ENCODE assay signal across 8 cellular contexts in genomic region chr1:27527857-27528700, GRCh38. TPM values are rescaled to one million over a fixed set of nuclear protein-coding genes. Genes with fewer than 3 reads are reported as not detected.
DNase-seq lines count a peak whose midpoint lies in the region; ATAC-seq and TF ChIP-seq lines count a peak whose summit lies in the region.

No MANE protein-coding gene starts in this region.

- H3K9me3 ChIP-seq in neuronal stem cell (replicated peaks in 1 of 2; ENCODE audit: control insufficient read depth in 2 of 2, insufficient read depth in 1 of 2, low read depth in 1 of 2, low read length in 2 of 2), result no peaks in the 10 kb centered on the region

- peak; percentile 95 for DNase-seq in NCI-H345 treated with DMSO at 0.1 percent for 48 hours (lab: John Stamatoyannopoulos, UW; ENCODE audit: unreplicated experiment)
- DNase-seq in activated T-helper 1 cell treated with Interleukin-2 at 50 U/mL for 16 hours (ENCODE audit: low read depth), result peak; percentile 28
- no peak for DNase-seq in fibroblast of mammary gland (ENCODE audit: low read depth)
- DNase-seq in neuronal stem cell (ENCODE audit: low spot score), result peak; percentile 52

- ATAC-seq in GM18909 (IDR thresholded peaks at IDR 0.05; ENCODE audit: poor library complexity, unreplicated experiment), result peak; percentile 37
- no peak for ATAC-seq in GM21717 (IDR thresholded peaks at IDR 0.05; ENCODE audit: unreplicated experiment)
- ATAC-seq in HG02870 (IDR thresholded peaks at IDR 0.05; ENCODE audit: unreplicated experiment), result no peak
- no peak for ATAC-seq in HG02885 (IDR thresholded peaks at IDR 0.05; ENCODE audit: poor library complexity, unreplicated experiment)

- peak overlapping the region; percentile 96 for H3K4me2 ChIP-seq in neuronal stem cell (ENCODE audit: insufficient read depth, low read length, poor library complexity, severe bottlenecking)

- H3K79me1 ChIP-seq in neuronal stem cell (ENCODE audit: low read depth, low read length), result no peaks in the 10 kb centered on the region

- peak overlapping the region; percentile 87 for H3K14ac ChIP-seq in neuronal stem cell (ENCODE audit: low read length)

- H3K4me1 ChIP-seq in neuronal stem cell (ENCODE audit: control insufficient read depth in 2 of 2, insufficient read depth in 1 of 2, low read depth in 1 of 2, low read length in 2 of 2), result peaks cover 41 to 62% of the 10 kb centered on the region in 2 donors

- peak overlapping the region; percentile 98 for H2AK5ac ChIP-seq in neuronal stem cell (ENCODE audit: low read depth, low read length)

- H3K18ac ChIP-seq in neuronal stem cell (ENCODE audit: low read length), result peak overlapping the region; percentile 96

- H2AFZ ChIP-seq in neuronal stem cell (ENCODE audit: low read length), result peak overlapping the region; percentile 71

- peak overlapping the region; percentile 84 for H2BK12ac ChIP-seq in neuronal stem cell (ENCODE audit: low read length)

- WGBS in neuronal stem cell (ENCODE audit: extremely low coverage in 2 of 2, insufficient read length in 2 of 2, insufficient replicate concordance in 1 of 2), 2 donors, result no CpG with 5 or more reads among the region's 74 CpGs

- H2BK120ac ChIP-seq in neuronal stem cell (ENCODE audit: low read depth, low read length), result peak overlapping the region; percentile 84

- peak overlapping the region; percentile 89 for H4K91ac ChIP-seq in neuronal stem cell (ENCODE audit: low read depth, low read length, poor library complexity)

- H3K4me3 ChIP-seq in fibroblast of mammary gland (ENCODE audit: control insufficient read depth, low read depth, low read length) (peak overlapping the region; percentile 10), neuronal stem cell (ENCODE audit: low read length in 2 of 2) (peak overlapping the region; percentile 41 to 72)

- H3K27me3 ChIP-seq in neuronal stem cell (ENCODE audit: control insufficient read depth in 3 of 3, insufficient read depth in 3 of 3, low read depth in 1 of 3, low read length in 3 of 3), result no peaks in the 10 kb centered on the region

- H3K9ac ChIP-seq in neuronal stem cell (ENCODE audit: low read depth, low read length, poor library complexity), result peak overlapping the region; percentile 27

- peak overlapping the region; percentile 90 for H2BK5ac ChIP-seq in neuronal stem cell (ENCODE audit: low read length)

- no peak for TF ChIP-seq CTCF in fibroblast of mammary gland (conservative IDR thresholded peaks at IDR 0.05; ENCODE audit: control insufficient read depth, insufficient read depth, low read depth, low read length)

- H3K4ac ChIP-seq in neuronal stem cell (ENCODE audit: low read length), result peak overlapping the region; percentile 28

- peak overlapping the region; percentile 46 for H3K23ac ChIP-seq in neuronal stem cell (ENCODE audit: low read depth, low read length, poor library complexity)

- peak overlapping the region; percentile 13 for H2BK15ac ChIP-seq in neuronal stem cell (ENCODE audit: low read length)

- peak overlapping the region; percentile 32 for H4K8ac ChIP-seq in neuronal stem cell (ENCODE audit: low read depth, low read length)

- H3K36me3 ChIP-seq in neuronal stem cell (replicated peaks in 1 of 2; ENCODE audit: control insufficient read depth in 2 of 2, insufficient read depth in 2 of 2, low read length in 2 of 2), result peaks cover 2 to 7% of the 10 kb centered on the region in 2 donors

- peak overlapping the region; percentile 33 for H3K27ac ChIP-seq in neuronal stem cell (replicated peaks; ENCODE audit: low read length)

RNA-seq across cellular contexts. Expression of gene WASF2, which starts 38.1 kb away (rescaled TPM):
- 44.1 TPM for polyA plus RNA-seq in neuronal stem cell (2013, experiment 1 of 2)
- polyA plus RNA-seq in neuronal stem cell (2013, experiment 2 of 2), result 45.8 TPM
